1 cellular context compared by ENCODE assay signal in the genomic region with DNA sequence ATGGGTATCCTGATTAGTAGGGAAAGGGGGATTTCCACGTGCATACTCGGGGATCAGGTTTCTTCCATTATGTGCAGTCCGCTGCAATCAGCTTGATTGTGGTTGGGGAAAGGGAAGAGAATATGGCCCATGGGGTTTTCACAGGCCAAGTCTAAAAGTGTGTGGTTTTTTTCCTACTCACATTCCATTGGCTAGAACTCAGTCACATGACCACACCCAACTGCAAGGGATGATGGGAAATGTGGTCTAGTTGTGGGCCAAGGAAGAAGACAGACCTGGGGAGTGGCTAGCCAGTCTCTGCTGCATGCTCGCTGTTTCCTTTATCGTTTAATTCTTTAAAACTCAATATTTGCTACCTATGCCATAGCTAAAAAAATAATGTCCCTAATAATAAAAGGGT.
TF ChIP-seq lines count a peak whose summit lies in the region.

No MANE protein-coding gene starts in this region.

TF ChIP-seq in K562, 482 proteins besides CTCF, POLR2A, EP300 and RAD21 (continued from another document):
- no peak for TF ChIP-seq ZNF551 (CRISPR knock-in tag; IDR thresholded peaks at IDR 0.05)
- TF ChIP-seq, protein P1, sequence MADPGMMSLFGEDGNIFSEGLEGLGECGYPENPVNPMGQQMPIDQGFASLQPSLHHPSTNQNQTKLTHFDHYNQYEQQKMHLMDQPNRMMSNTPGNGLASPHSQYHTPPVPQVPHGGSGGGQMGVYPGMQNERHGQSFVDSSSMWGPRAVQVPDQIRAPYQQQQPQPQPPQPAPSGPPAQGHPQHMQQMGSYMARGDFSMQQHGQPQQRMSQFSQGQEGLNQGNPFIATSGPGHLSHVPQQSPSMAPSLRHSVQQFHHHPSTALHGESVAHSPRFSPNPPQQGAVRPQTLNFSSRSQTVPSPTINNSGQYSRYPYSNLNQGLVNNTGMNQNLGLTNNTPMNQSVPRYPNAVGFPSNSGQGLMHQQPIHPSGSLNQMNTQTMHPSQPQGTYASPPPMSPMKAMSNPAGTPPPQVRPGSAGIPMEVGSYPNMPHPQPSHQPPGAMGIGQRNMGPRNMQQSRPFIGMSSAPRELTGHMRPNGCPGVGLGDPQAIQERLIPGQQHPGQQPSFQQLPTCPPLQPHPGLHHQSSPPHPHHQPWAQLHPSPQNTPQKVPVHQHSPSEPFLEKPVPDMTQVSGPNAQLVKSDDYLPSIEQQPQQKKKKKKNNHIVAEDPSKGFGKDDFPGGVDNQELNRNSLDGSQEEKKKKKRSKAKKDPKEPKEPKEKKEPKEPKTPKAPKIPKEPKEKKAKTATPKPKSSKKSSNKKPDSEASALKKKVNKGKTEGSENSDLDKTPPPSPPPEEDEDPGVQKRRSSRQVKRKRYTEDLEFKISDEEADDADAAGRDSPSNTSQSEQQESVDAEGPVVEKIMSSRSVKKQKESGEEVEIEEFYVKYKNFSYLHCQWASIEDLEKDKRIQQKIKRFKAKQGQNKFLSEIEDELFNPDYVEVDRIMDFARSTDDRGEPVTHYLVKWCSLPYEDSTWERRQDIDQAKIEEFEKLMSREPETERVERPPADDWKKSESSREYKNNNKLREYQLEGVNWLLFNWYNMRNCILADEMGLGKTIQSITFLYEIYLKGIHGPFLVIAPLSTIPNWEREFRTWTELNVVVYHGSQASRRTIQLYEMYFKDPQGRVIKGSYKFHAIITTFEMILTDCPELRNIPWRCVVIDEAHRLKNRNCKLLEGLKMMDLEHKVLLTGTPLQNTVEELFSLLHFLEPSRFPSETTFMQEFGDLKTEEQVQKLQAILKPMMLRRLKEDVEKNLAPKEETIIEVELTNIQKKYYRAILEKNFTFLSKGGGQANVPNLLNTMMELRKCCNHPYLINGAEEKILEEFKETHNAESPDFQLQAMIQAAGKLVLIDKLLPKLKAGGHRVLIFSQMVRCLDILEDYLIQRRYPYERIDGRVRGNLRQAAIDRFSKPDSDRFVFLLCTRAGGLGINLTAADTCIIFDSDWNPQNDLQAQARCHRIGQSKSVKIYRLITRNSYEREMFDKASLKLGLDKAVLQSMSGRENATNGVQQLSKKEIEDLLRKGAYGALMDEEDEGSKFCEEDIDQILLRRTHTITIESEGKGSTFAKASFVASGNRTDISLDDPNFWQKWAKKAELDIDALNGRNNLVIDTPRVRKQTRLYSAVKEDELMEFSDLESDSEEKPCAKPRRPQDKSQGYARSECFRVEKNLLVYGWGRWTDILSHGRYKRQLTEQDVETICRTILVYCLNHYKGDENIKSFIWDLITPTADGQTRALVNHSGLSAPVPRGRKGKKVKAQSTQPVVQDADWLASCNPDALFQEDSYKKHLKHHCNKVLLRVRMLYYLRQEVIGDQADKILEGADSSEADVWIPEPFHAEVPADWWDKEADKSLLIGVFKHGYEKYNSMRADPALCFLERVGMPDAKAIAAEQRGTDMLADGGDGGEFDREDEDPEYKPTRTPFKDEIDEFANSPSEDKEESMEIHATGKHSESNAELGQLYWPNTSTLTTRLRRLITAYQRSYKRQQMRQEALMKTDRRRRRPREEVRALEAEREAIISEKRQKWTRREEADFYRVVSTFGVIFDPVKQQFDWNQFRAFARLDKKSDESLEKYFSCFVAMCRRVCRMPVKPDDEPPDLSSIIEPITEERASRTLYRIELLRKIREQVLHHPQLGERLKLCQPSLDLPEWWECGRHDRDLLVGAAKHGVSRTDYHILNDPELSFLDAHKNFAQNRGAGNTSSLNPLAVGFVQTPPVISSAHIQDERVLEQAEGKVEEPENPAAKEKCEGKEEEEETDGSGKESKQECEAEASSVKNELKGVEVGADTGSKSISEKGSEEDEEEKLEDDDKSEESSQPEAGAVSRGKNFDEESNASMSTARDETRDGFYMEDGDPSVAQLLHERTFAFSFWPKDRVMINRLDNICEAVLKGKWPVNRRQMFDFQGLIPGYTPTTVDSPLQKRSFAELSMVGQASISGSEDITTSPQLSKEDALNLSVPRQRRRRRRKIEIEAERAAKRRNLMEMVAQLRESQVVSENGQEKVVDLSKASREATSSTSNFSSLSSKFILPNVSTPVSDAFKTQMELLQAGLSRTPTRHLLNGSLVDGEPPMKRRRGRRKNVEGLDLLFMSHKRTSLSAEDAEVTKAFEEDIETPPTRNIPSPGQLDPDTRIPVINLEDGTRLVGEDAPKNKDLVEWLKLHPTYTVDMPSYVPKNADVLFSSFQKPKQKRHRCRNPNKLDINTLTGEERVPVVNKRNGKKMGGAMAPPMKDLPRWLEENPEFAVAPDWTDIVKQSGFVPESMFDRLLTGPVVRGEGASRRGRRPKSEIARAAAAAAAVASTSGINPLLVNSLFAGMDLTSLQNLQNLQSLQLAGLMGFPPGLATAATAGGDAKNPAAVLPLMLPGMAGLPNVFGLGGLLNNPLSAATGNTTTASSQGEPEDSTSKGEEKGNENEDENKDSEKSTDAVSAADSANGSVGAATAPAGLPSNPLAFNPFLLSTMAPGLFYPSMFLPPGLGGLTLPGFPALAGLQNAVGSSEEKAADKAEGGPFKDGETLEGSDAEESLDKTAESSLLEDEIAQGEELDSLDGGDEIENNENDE (IDR thresholded peaks at IDR 0.05; ENCODE audit: low read depth, low read length), result no peak
- TF ChIP-seq HCFC1 (IDR thresholded peaks at IDR 0.05; ENCODE audit: low read depth, low read length), result peak; percentile 61
- TF ChIP-seq HLTF (IDR thresholded peaks at IDR 0.05), result no peak
- no peak for TF ChIP-seq PCBP2 (IDR thresholded peaks at IDR 0.05; ENCODE audit: low read depth, low read length, poor library complexity, severe bottlenecking)
- TF ChIP-seq, protein P2, sequence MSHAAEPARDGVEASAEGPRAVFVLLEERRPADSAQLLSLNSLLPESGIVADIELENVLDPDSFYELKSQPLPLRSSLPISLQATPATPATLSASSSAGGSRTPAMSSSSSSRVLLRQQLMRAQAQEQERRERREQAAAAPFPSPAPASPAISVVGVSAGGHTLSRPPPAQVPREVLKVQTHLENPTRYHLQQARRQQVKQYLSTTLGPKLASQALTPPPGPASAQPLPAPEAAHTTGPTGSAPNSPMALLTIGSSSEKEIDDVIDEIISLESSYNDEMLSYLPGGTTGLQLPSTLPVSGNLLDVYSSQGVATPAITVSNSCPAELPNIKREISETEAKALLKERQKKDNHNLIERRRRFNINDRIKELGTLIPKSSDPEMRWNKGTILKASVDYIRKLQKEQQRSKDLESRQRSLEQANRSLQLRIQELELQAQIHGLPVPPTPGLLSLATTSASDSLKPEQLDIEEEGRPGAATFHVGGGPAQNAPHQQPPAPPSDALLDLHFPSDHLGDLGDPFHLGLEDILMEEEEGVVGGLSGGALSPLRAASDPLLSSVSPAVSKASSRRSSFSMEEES (CRISPR knock-in tag; IDR thresholded peaks at IDR 0.05), result peak; percentile 94
- TF ChIP-seq NFYB (IDR thresholded peaks at IDR 0.05; ENCODE audit: extremely low read depth, insufficient read length), result peak; percentile 29
TF ChIP-seq in K562: peak in this region for 11.
